Comparison of ENCODE assay signal across 2 cellular contexts in genomic region chr5:138444774-138445546, GRCh38.
TF ChIP-seq lines count a peak whose summit lies in the region.

No MANE protein-coding gene starts in this region.

TF ChIP-seq in A549, 52 proteins besides CTCF, POLR2A, EP300 and RAD21:
- TF ChIP-seq GATA3 (IDR thresholded peaks at IDR 0.05; ENCODE audit: borderline replicate concordance) (no peak), HDAC2 (IDR thresholded peaks at IDR 0.05) (no peak), TFCP2L1 (CRISPR knock-in tag; IDR thresholded peaks at IDR 0.05) (no peak), CBX2 (IDR thresholded peaks at IDR 0.05; ENCODE audit: borderline replicate concordance, low read depth) (no peak), EHMT2 (IDR thresholded peaks at IDR 0.05; ENCODE audit: low read depth) (no peak), HES2 (IDR thresholded peaks at IDR 0.05) (no peak), ZC3H11A (IDR thresholded peaks at IDR 0.05) (no peak), HMGXB4 (CRISPR knock-in tag; IDR thresholded peaks at IDR 0.05; ENCODE audit: borderline replicate concordance) (no peak), CBX8 (IDR thresholded peaks at IDR 0.05) (no peak), FOSB (CRISPR knock-in tag; IDR thresholded peaks at IDR 0.05) (no peak)

TF ChIP-seq in H1, 55 proteins besides CTCF, POLR2A, EP300 and RAD21:
- TF ChIP-seq EZH2 (IDR thresholded peaks at IDR 0.05; ENCODE audit: low read depth, low read length, severe bottlenecking), result no peak
- no peak for TF ChIP-seq TBP (IDR thresholded peaks at IDR 0.05; ENCODE audit: low read depth, low read length)
- TF ChIP-seq KDM5A (IDR thresholded peaks at IDR 0.05; ENCODE audit: low read length), result no peak
- TF ChIP-seq CHD7 (IDR thresholded peaks at IDR 0.05; ENCODE audit: insufficient replicate concordance, low read length), result no peak
- TF ChIP-seq CHD1 (IDR thresholded peaks at IDR 0.05; ENCODE audit: low read depth, low read length), result no peak
- TF ChIP-seq NANOG (IDR thresholded peaks at IDR 0.05; ENCODE audit: insufficient read depth, low read depth, low read length, poor library complexity, severe bottlenecking), result no peak
- no peak for TF ChIP-seq TAF7 (optimal IDR thresholded peaks at IDR 0.05; ENCODE audit: borderline replicate concordance, low read depth, low read length)
- TF ChIP-seq BRCA1 (IDR thresholded peaks at IDR 0.05; ENCODE audit: low read depth, low read length), result no peak
